In the genomic region with DNA sequence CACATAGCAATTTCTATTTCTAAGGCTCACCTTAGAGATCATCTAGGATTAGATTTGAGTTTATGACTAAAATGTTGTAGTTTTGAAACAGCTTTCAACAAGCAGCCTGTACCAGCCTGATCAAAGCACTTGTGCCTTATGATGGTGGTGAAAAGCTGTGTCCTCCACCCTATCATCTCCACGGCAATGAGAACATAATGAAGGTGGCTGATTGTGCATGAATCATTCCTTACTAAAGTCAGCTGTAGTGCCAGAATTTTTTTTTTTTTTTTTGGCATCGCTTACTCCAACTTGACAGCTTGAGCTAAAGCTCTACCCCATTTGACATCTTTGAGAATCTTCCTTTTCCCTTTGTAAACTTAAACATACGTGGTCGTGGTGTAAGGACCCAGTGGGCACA, we compare ENCODE assay signal across 19 cellular contexts.
DNase-seq lines count a peak whose midpoint lies in the region; TF ChIP-seq lines count a peak whose summit lies in the region.
"Had no signal": no experiment of that assay in that cellular context is flagged by ENCODE, and none has a peak within 500 bp of the region (broad histone marks: within the 10 kb centered on the region; RNA-seq: fewer than 3 reads in every experiment).

No MANE protein-coding gene starts in this region.

- TF ChIP-seq POLR2A in transverse colon (IDR thresholded peaks at IDR 0.05): no peak

- TF ChIP-seq CTCF in transverse colon (IDR thresholded peaks at IDR 0.05): no peak

- TF ChIP-seq EP300 in transverse colon (IDR thresholded peaks at IDR 0.05; ENCODE audit: low read depth): no peak

- in situ Hi-C loops in transverse colon (cut with MboI; ENCODE audit: low pct_ligation_motif_present in 1 of 4, low pct_unique_long_range_greater_than_20kb in 1 of 4, low sequenced_read_pairs in 3 of 4): no loop called here

- H3K36me3 ChIP-seq in transverse colon: no peaks in the 10 kb centered on the region
- H3K36me3 ChIP-seq: SJCRH30 had no signal

- no peak overlapping the region for H3K4me3 ChIP-seq in transverse colon
- H3K4me3 ChIP-seq: SJCRH30 had no signal

- DNase-seq in DMS 273 (lab: John Stamatoyannopoulos, UW; ENCODE audit: unreplicated experiment) (peak; percentile 6), DMS 273 treated with DMSO at 0.1 percent for 48 hours (lab: John Stamatoyannopoulos, UW) (no peak), NCI-H748 (lab: John Stamatoyannopoulos, UW; ENCODE audit: unreplicated experiment) (peak; percentile 21), NCI-H748 treated with DMSO at 0.1 percent for 48 hours (lab: John Stamatoyannopoulos, UW) (no peak), NCI-H446 (lab: John Stamatoyannopoulos, UW) (peak; percentile 78 to 88), transverse colon (no peak), posterior cingulate gyrus (no peak)
- DNase-seq: ACHN; DND-41; H7; NCI-H1048; NCI-H1436; NCI-H2029 treated with DMSO at 0.1 percent for 48 hours; NCI-H526 treated with DMSO at 0.1 percent for 48 hours; NK-92 treated with Interleukin-12 subunit alpha and Interleukin-12 subunit beta, amount 100 ng/mL, for 24 hours; PC-3; SJCRH30 had no signal

- WGBS in transverse colon (ENCODE audit: low coverage in 1 of 2), 2 donors: 72 to 92% methylated on average over 4 of the region's 4 CpGs

- intact Hi-C loops in transverse colon (cut with DNase I; ENCODE audit: low total_unique reads) (no loop called here), posterior cingulate gyrus (cut with DNase I) (no loop called here)

- H3K27me3 ChIP-seq in transverse colon: no peaks in the 10 kb centered on the region
- H3K27me3 ChIP-seq: SJCRH30 had no signal

- no peaks in the 10 kb centered on the region for H3K4me1 ChIP-seq in transverse colon

- H3K27ac ChIP-seq in transverse colon: no peak overlapping the region
- H3K27ac ChIP-seq: 22Rv1, HL-60, SJCRH30 had no signal

- H3K9me3 ChIP-seq in transverse colon: no peaks in the 10 kb centered on the region
- H3K9me3 ChIP-seq: SJCRH30 had no signal

Comparison
In these comparisons a context has a peak if more than half of its experiments do, and no peak if none do; other contexts are left out.
1. DNase-seq: peak in DMS 273 (single experiment), NCI-H748 (single experiment) and NCI-H446 (2 of 2); none in DMS 273 treated with DMSO at 0.1 percent for 48 hours (single experiment), NCI-H748 treated with DMSO at 0.1 percent for 48 hours (single experiment), transverse colon (single experiment) and posterior cingulate gyrus (0 of 10).